14 cellular contexts compared by ENCODE assay signal in the genomic region with DNA sequence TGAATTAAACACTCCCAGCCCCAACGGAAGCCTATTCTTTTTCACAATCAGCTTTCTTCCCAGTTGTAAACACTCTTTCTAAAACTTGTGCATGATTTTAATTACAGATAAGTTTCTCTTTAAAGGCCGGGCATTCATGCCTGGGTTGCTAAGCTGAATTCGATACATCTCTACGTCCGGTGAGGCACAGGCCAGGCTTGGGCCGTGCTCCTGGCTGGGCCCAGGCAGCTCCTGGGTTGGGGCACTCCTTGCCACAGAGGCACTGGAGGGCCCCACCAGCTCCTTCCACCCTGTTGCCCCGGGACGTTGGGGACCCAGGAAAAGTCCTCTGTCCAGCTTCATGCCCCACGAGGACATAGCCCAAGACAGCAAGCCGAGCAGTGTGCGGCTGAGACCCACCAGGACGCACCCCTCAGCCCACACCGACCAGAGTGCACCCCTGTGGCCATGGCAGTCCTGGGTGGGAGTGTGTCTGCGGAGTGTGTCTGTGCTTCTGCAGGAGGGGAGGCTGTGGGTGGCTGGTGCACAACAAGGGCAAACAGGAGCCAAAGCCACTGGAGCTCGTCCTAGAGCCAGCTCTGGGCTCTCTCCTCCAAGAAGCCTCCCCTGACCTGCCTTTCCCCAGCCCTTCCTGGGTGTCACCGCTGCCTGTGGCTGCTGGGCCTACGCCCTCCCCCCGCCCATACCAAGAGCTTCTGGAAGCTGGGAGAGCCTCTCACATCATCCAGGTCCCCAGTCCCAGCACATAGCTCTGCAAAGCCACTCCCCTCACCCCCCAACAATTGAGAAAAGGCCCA.
A peak's percentile ranks its signal among the peaks of the same experiment; 100 is the strongest.
DNase-seq lines count a peak whose midpoint lies in the region; ATAC-seq and TF ChIP-seq lines count a peak whose summit lies in the region.
"Had no signal": no experiment of that assay in that cellular context is flagged by ENCODE, and none has a peak within 500 bp of the region (broad histone marks: within the 10 kb centered on the region; RNA-seq: fewer than 3 reads in every experiment).

No MANE protein-coding gene starts in this region.

- H3K4me1 Mint-ChIP-seq in stimulated activated naive CD8-positive, alpha-beta T cell treated with anti-CD3 and anti-CD28 coated beads, Interleukin-15, amount 100 ng/mL, for 72 hours, result no peaks in the 10 kb centered on the region
- H3K4me1 Mint-ChIP-seq in chondrocyte (ENCODE audit: low read depth) (no peaks in the 10 kb centered on the region), nephron (peaks cover 11% of the 10 kb centered on the region)
- H3K4me1 Mint-ChIP-seq: CD4-positive, alpha-beta memory T cell had no signal

- no peaks in the 10 kb centered on the region for H3K9me3 Mint-ChIP-seq in stimulated activated naive CD8-positive, alpha-beta T cell treated with anti-CD3 and anti-CD28 coated beads, Interleukin-15, amount 100 ng/mL, for 72 hours
- no peaks in the 10 kb centered on the region for H3K9me3 Mint-ChIP-seq in chondrocyte (ENCODE audit: low read depth)
- H3K9me3 Mint-ChIP-seq in nephron, result peaks cover 3% of the 10 kb centered on the region
- H3K9me3 Mint-ChIP-seq: CD4-positive, alpha-beta memory T cell had no signal

- H3K27ac Mint-ChIP-seq in stimulated activated naive CD8-positive, alpha-beta T cell treated with anti-CD3 and anti-CD28 coated beads, Interleukin-15, amount 100 ng/mL, for 72 hours, result peak overlapping the region in 1 of 2 donors; percentile 85
- H3K27ac Mint-ChIP-seq in chondrocyte (ENCODE audit: unreplicated experiment), result no peak overlapping the region
- H3K27ac Mint-ChIP-seq in nephron, result no peak overlapping the region
- H3K27ac Mint-ChIP-seq: CD4-positive, alpha-beta memory T cell had no signal

- H3K27me3 Mint-ChIP-seq in stimulated activated naive CD8-positive, alpha-beta T cell treated with anti-CD3 and anti-CD28 coated beads, Interleukin-15, amount 100 ng/mL, for 72 hours, result peaks cover 44% of the 10 kb centered on the region
- H3K27me3 Mint-ChIP-seq in chondrocyte (ENCODE audit: low read depth), result peaks cover 33% of the 10 kb centered on the region
- H3K27me3 Mint-ChIP-seq in nephron (ENCODE audit: low read depth), result peaks cover 75% of the 10 kb centered on the region

- H3K4me3 Mint-ChIP-seq in stimulated activated naive CD8-positive, alpha-beta T cell treated with anti-CD3 and anti-CD28 coated beads, Interleukin-15, amount 100 ng/mL, for 72 hours, result no peak overlapping the region
- no peak overlapping the region for H3K4me3 Mint-ChIP-seq in chondrocyte (ENCODE audit: unreplicated experiment)
- H3K4me3 Mint-ChIP-seq in nephron, result peak overlapping the region; percentile 30 to 45 (median 45)
- H3K4me3 Mint-ChIP-seq: CD4-positive, alpha-beta memory T cell had no signal

- H3K36me3 Mint-ChIP-seq in chondrocyte (ENCODE audit: low read depth), result no peaks in the 10 kb centered on the region
- no peaks in the 10 kb centered on the region for H3K36me3 Mint-ChIP-seq in nephron (ENCODE audit: low read depth)
- H3K36me3 Mint-ChIP-seq: CD4-positive, alpha-beta memory T cell had no signal

- ATAC-seq in stimulated activated naive CD8-positive, alpha-beta T cell treated with anti-CD3 and anti-CD28 coated beads, Interleukin-15, Interleukin-2, amounts not matched to agents 100 U/mL and 50 U/mL, for 24 hours, result peak; percentile 28
- no peak for ATAC-seq in stimulated activated naive CD8-positive, alpha-beta T cell treated with anti-CD3 and anti-CD28 coated beads, Interleukin-15, amount 100 ng/mL, for 72 hours
- ATAC-seq in GM18505 (IDR thresholded peaks at IDR 0.05; ENCODE audit: unreplicated experiment), result no peak

- no peak for TF ChIP-seq CTCF in chondrocyte (IDR thresholded peaks at IDR 0.05)
- no peak for TF ChIP-seq CTCF in nephron (IDR thresholded peaks at IDR 0.05; ENCODE audit: unreplicated experiment in 3 of 3)

- no peak for DNase-seq in stimulated activated naive CD8-positive, alpha-beta T cell treated with anti-CD3 and anti-CD28 coated beads, Interleukin-15, Interleukin-2, amounts not matched to agents 100 U/mL and 50 U/mL, for 24 hours
- DNase-seq in stimulated activated naive CD8-positive, alpha-beta T cell treated with anti-CD3 and anti-CD28 coated beads, Interleukin-15, amount 100 ng/mL, for 72 hours, result no peak
- peak; percentile 61 for DNase-seq in chondrocyte (ENCODE audit: low spot score)
- DNase-seq in foreskin melanocyte, result no peak
- DNase-seq in NCI-H187 (lab: John Stamatoyannopoulos, UW), result no peak
- DNase-seq: CD4-positive, alpha-beta memory T cell; DMS79; H7; NCI-H187 treated with DMSO at 0.1 percent for 48 hours; NCI-H526 treated with DMSO at 0.1 percent for 48 hours; NK-92 treated with Interleukin-12 subunit alpha and Interleukin-12 subunit beta, amount 100 ng/mL, for 24 hours; SIG-M5 had no signal

- TF ChIP-seq POLR2A in GM18505 (IDR thresholded peaks at IDR 0.05; ENCODE audit: borderline replicate concordance, extremely low read depth, insufficient read depth, insufficient read length), result no peak

Comparison
In these comparisons a context has a peak if more than half of its experiments do, and no peak if none do; other contexts are left out.
1. H3K4me3 Mint-ChIP-seq: peak in nephron (3 of 3); none in stimulated activated naive CD8-positive, alpha-beta T cell treated with anti-CD3 and anti-CD28 coated beads, Interleukin-15, amount 100 ng/mL, for 72 hours (0 of 2) and chondrocyte (single experiment).